8 cellular contexts compared by ENCODE assay signal in the genomic region with DNA sequence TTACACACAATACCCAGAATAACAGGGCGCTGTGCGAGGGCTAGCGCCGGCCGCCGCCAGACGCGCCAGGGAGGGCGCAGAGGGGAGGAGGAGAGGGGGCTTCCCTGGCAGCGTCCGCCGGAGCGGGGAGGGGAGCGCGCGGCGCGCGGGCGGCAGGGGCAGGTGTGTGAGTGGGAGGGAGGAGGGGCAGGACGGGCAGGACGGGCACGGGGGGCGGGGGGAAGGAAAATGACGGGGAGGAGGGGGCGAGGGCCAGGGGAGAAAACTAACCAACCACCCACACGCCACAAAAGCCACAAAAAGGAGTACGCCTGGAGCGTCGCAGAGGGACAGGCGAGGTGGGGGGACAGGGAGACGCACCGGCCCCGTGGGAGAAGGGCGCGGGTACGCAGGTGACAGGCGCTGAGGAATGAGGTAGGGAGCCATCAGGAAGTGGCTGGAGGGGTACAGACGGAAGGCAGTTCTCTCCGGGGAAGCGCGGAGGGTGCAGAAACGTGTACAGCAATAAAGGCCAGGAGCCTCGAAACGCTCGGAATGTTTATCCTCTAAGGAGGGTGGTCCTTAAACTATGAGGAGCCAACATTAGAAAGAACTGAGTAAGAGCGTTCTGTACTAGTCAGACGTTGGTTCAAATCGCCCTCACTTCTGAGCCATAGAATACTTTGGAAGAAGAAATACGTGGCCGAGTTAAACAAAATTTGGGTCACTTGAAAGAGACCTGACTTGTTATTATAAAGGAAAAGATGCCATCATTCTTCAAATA. TPM values are rescaled to one million over a fixed set of nuclear protein-coding genes. Genes with fewer than 3 reads are reported as not detected.
A peak's percentile ranks its signal among the peaks of the same experiment; 100 is the strongest.
DNase-seq lines count a peak whose midpoint lies in the region; ATAC-seq and TF ChIP-seq lines count a peak whose summit lies in the region.

No MANE protein-coding gene starts in this region.

- WGBS in lung, 2 donors, result 2% methylated on average over 41 to 51 of the region's 51 CpGs

- ATAC-seq in activated CD4-positive, CD25-positive, alpha-beta regulatory T cell treated with anti-CD3 and anti-CD28 coated beads, Interleukin-2, amount 50 U/mL, for 24 hours, result peak; percentile 27 to 30
- ATAC-seq in lung (ENCODE audit: insufficient read depth, low FRiP score), result peak; percentile 78
- ATAC-seq in GM21786 (IDR thresholded peaks at IDR 0.05; ENCODE audit: unreplicated experiment), result no peak
- no peak for ATAC-seq in HG03139 (IDR thresholded peaks at IDR 0.05; ENCODE audit: unreplicated experiment)

- DNase-seq in NCI-H1105 (lab: John Stamatoyannopoulos, UW) (peak; percentile 72), colonic mucosa (peak; percentile 60), lung (ENCODE audit: low spot score) (peak; percentile 58)
- peak; percentile 42 for DNase-seq in stimulated activated CD8-positive, alpha-beta memory T cell treated with anti-CD3 and anti-CD28 coated beads, Interleukin-12 subunit alpha, Interleukin-12 subunit beta, amount 100 ng/mL, for 24 hours (ENCODE audit: extremely low read depth)

- peak overlapping the region; percentile 68 to 79 for H3K9ac ChIP-seq in colonic mucosa (ENCODE audit: low read depth in 2 of 2, low read length in 2 of 2)

- H3K27ac ChIP-seq in colonic mucosa, result peak overlapping the region; percentile 81
- peak overlapping the region; percentile 85 to 98 for H3K27ac ChIP-seq in lung (ENCODE audit: low read depth in 1 of 2, low read length in 1 of 2)

- H3K4me1 ChIP-seq in colonic mucosa, result no peaks in the 10 kb centered on the region
- H3K4me1 ChIP-seq in lung (ENCODE audit: control insufficient read depth in 2 of 2, insufficient read depth in 2 of 2, low read length in 2 of 2), result no peaks in the 10 kb centered on the region

- H3K36me3 ChIP-seq in colonic mucosa (no peaks in the 10 kb centered on the region), lung (ENCODE audit: control insufficient read depth in 2 of 2, insufficient read depth in 2 of 2, low read length in 2 of 2) (no peaks in the 10 kb centered on the region)

- TF ChIP-seq CTCF in colonic mucosa (IDR thresholded peaks at IDR 0.05) (no peak), lung (IDR thresholded peaks at IDR 0.05; ENCODE audit: control extremely low read depth, extremely low read depth) (no peak)

- intact Hi-C loops in colonic mucosa (cut with DNase I), result no loop called here

- peak overlapping the region; percentile 54 for H3K4me3 ChIP-seq in GM08714 (ENCODE audit: low read length)
- H3K4me3 ChIP-seq in colonic mucosa, result peak overlapping the region; percentile 74
- peak overlapping the region; percentile 79 for H3K4me3 ChIP-seq in lung

- H3K9me3 ChIP-seq in colonic mucosa (no peaks in the 10 kb centered on the region), lung (ENCODE audit: control insufficient read depth in 2 of 2, insufficient read depth in 1 of 2, low read length in 1 of 2) (no peaks in the 10 kb centered on the region)

- H3K27me3 ChIP-seq in colonic mucosa (no peaks in the 10 kb centered on the region), lung (ENCODE audit: control insufficient read depth, insufficient read depth) (no peaks in the 10 kb centered on the region)

RNA-seq across cellular contexts. Expression of gene SATB1, which starts 0.7 kb away (rescaled TPM):
- total RNA-seq in colonic mucosa (10 to 100 TPM; 16.0 to 33.0 TPM), lung (100 to 1,000 TPM in 1 of 2 donors, 10 to 100 TPM in 1; 21.9 to 116 TPM)
- polyA plus RNA-seq in lung, result 10 to 100 TPM; 11.4 to 11.9 TPM

Comparison
In these comparisons a context has a peak if more than half of its experiments do, and no peak if none do; other contexts are left out.
1. ATAC-seq: peak in activated CD4-positive, CD25-positive, alpha-beta regulatory T cell treated with anti-CD3 and anti-CD28 coated beads, Interleukin-2, amount 50 U/mL, for 24 hours (2 of 2) and lung (single experiment); none in GM21786 (single experiment) and HG03139 (single experiment).
2. Peak in every context shown above with its lines, with median percentiles within 50 percentile points of each other: H3K4me3 ChIP-seq and DNase-seq.